ENCODE assay signal across 8 cellular contexts in genomic region chr17:4498461-4499397, GRCh38. TPM values are rescaled to one million over a fixed set of nuclear protein-coding genes. Genes with fewer than 3 reads are reported as not detected.
DNase-seq lines count a peak whose midpoint lies in the region; FAIRE-seq and TF ChIP-seq lines count a peak whose summit lies in the region.

A gene with protein sequence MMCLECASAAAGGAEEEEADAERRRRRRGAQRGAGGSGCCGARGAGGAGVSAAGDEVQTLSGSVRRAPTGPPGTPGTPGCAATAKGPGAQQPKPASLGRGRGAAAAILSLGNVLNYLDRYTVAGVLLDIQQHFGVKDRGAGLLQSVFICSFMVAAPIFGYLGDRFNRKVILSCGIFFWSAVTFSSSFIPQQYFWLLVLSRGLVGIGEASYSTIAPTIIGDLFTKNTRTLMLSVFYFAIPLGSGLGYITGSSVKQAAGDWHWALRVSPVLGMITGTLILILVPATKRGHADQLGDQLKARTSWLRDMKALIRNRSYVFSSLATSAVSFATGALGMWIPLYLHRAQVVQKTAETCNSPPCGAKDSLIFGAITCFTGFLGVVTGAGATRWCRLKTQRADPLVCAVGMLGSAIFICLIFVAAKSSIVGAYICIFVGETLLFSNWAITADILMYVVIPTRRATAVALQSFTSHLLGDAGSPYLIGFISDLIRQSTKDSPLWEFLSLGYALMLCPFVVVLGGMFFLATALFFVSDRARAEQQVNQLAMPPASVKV (plus strand): TSS chr17:4498881. CDS start chr17:4499048, 167 bp downstream.

- H3K27me3 Mint-ChIP-seq in CD8-positive, alpha-beta memory T cell: peaks cover 9% of the 10 kb centered on the region in 2 donors

- 1% methylated on average over 70 to 85 of the region's 117 CpGs for WGBS in mesodermal cell (ENCODE audit: insufficient coverage in 2 of 2), 2 experiments

- H3K9me1 ChIP-seq in endothelial cell of umbilical vein (replicated peaks; ENCODE audit: control insufficient read depth, extremely low read depth, insufficient read depth, low read length): no peaks in the 10 kb centered on the region

- in situ Hi-C loops in HAP-1 (cut with MboI; ENCODE audit: low sequenced_read_pairs): no loop called here

- POLR2A ChIA-PET in CD8-positive, alpha-beta memory T cell (lab: Charles Lee): interaction anchor here (0.6 to 2.4 kb wide), 4 partner anchors 11 to 66 kb away, joined by 4 to 11 read pairs (median 7); no protein-coding TSS in a partner anchor
- POLR2A ChIA-PET in endothelial cell of umbilical vein (lab: Charles Lee): interaction anchor here (0.6 to 2.4 kb wide), 2 partner anchors 40 to 426 kb away, joined by 3 to 8 read pairs; no protein-coding TSS in a partner anchor

- CTCF ChIA-PET in CD8-positive, alpha-beta memory T cell (lab: Charles Lee): interaction anchor here (0.5 to 2.9 kb wide), 7 partner anchors 9 to 88 kb away, joined by 3 to 11 read pairs (median 4); no protein-coding TSS in a partner anchor
- CTCF ChIA-PET in endothelial cell of umbilical vein (lab: Charles Lee): interaction anchor here (0.8 to 3.9 kb wide), 10 partner anchors 8 to 126 kb away, joined by 3 to 31 read pairs (median 4); no protein-coding TSS in a partner anchor

- peak; percentile 52 for TF ChIP-seq POLR2A in endothelial cell of umbilical vein (IDR thresholded peaks at IDR 0.05; ENCODE audit: low read depth, low read length)

- H3K4me3 ChIP-seq in CD8-positive, alpha-beta memory T cell (ENCODE audit: low read length): peak within 1 kb of the TSS; percentile 47
- no peak within 1 kb of the TSS for H3K4me3 ChIP-seq in HAP-1
- H3K4me3 ChIP-seq in endothelial cell of umbilical vein (replicated peaks in 1 of 3; ENCODE audit: insufficient read depth in 1 of 3, low read depth in 1 of 3, low read length in 3 of 3): peak within 1 kb of the TSS; percentile 19 to 84 (median 50)
- peak within 1 kb of the TSS; percentile 35 for H3K4me3 ChIP-seq in mesodermal cell (ENCODE audit: extremely low read depth, insufficient read depth, low read length, poor library complexity, severe bottlenecking)

- peak within 1 kb of the TSS in 3 of 8 donors; percentile 42 to 69 (median 61) for H3K27ac Mint-ChIP-seq in CD8-positive, alpha-beta memory T cell

- H3K27me3 ChIP-seq in CD8-positive, alpha-beta memory T cell (ENCODE audit: insufficient read depth, low read length, poor library complexity, severe bottlenecking): peaks cover 17% of the 10 kb centered on the region
- peaks cover 36% of the 10 kb centered on the region for H3K27me3 ChIP-seq in HAP-1 (ENCODE audit: low read depth)
- H3K27me3 ChIP-seq in endothelial cell of umbilical vein (ENCODE audit: control insufficient read depth in 2 of 2, insufficient read depth in 2 of 2, low read length in 2 of 2): no peaks in the 10 kb centered on the region

- H3K4me3 Mint-ChIP-seq in CD8-positive, alpha-beta memory T cell: peak within 1 kb of the TSS; percentile 75 to 89 (median 84)

- peak; percentile 39 to 74 (median 64) for DNase-seq in CD8-positive, alpha-beta memory T cell
- peak; percentile 45 to 67 for DNase-seq in HAP-1 (ENCODE audit: low spot score in 2 of 2)
- peak; percentile 12 for DNase-seq in NCI-H345 treated with DMSO at 0.1 percent for 48 hours (lab: John Stamatoyannopoulos, UW; ENCODE audit: unreplicated experiment)
- peak; percentile 47 for DNase-seq in activated T-cell treated with anti-CD3 and anti-CD28 coated beads for 1 hour (ENCODE audit: low read depth)
- DNase-seq in endothelial cell of umbilical vein (ENCODE audit: low read depth, low spot score): peak; percentile 64
- DNase-seq in stimulated activated CD8-positive, alpha-beta memory T cell treated with anti-CD3 and anti-CD28 coated beads, Interleukin-12 subunit alpha, Interleukin-12 subunit beta, amount 100 ng/mL, for 4 hours (ENCODE audit: low read depth): peak; percentile 51
- DNase-seq in NCI-H1048 (lab: John Stamatoyannopoulos, UW): no peak

- peaks cover 12 to 36% (median 23%) of the 10 kb centered on the region in 3 donors for H3K4me1 Mint-ChIP-seq in CD8-positive, alpha-beta memory T cell

- H4K20me1 ChIP-seq in endothelial cell of umbilical vein (replicated peaks; ENCODE audit: control insufficient read depth, extremely low read depth, insufficient read depth, low read length): no peaks in the 10 kb centered on the region

- H3K4me1 ChIP-seq in CD8-positive, alpha-beta memory T cell (ENCODE audit: insufficient read depth, low read length): peaks cover 21% of the 10 kb centered on the region
- H3K4me1 ChIP-seq in HAP-1 (no peaks in the 10 kb centered on the region), endothelial cell of umbilical vein (ENCODE audit: control insufficient read depth, extremely low read depth, insufficient read depth, low read length) (peaks cover 22% of the 10 kb centered on the region), mesodermal cell (ENCODE audit: control insufficient read depth, insufficient read depth, low read length, poor library complexity, severe bottlenecking) (peaks cover 26% of the 10 kb centered on the region)

- dilution Hi-C loops in endothelial cell of umbilical vein (cut with MboI; ENCODE audit: extremely low pct_ligation_motif_present, low sequenced_read_pairs): no loop called here

- intact Hi-C loops in endothelial cell of umbilical vein (cut with micrococcal nuclease): loop anchor here (2.0 kb wide), 1 partner anchor 70 kb away; no protein-coding TSS in a partner anchor

- H3K9me3 Mint-ChIP-seq in CD8-positive, alpha-beta memory T cell: no peaks in the 10 kb centered on the region

- BruUV-seq in endothelial cell of umbilical vein (replicated peaks; lab: Mats Ljungman, UMichigan): no TSS peak

- H3K79me2 ChIP-seq in endothelial cell of umbilical vein (ENCODE audit: control insufficient read depth, insufficient read depth, low read length): no peaks in the 10 kb centered on the region

- peak within 1 kb of the TSS; percentile 49 for H3K4me2 ChIP-seq in endothelial cell of umbilical vein (ENCODE audit: insufficient read depth, low read length)

- peak within 1 kb of the TSS; percentile 35 for H3K9ac ChIP-seq in endothelial cell of umbilical vein (replicated peaks; ENCODE audit: extremely low read depth, insufficient read depth, low read length)

- H3K36me3 Mint-ChIP-seq in CD8-positive, alpha-beta memory T cell: no peaks in the 10 kb centered on the region

- no peak within 1 kb of the TSS for H3K27ac ChIP-seq in CD8-positive, alpha-beta memory T cell (ENCODE audit: low read depth, low read length)
- H3K27ac ChIP-seq in endothelial cell of umbilical vein (ENCODE audit: insufficient read depth, low read depth, low read length) (peak within 1 kb of the TSS; percentile 12), mesodermal cell (ENCODE audit: low read depth, low read length, severe bottlenecking) (no peak within 1 kb of the TSS)

- FAIRE-seq in endothelial cell of umbilical vein (lab: Jason Lieb, UNC): peak; percentile 48

- peak within 1 kb of the TSS; percentile 33 for H2AFZ ChIP-seq in endothelial cell of umbilical vein (ENCODE audit: low read depth, low read length)

- H3K9me3 ChIP-seq in CD8-positive, alpha-beta memory T cell (ENCODE audit: low read length): no peaks in the 10 kb centered on the region
- no peaks in the 10 kb centered on the region for H3K9me3 ChIP-seq in HAP-1
- H3K9me3 ChIP-seq in endothelial cell of umbilical vein (replicated peaks; ENCODE audit: control insufficient read depth, insufficient read depth, low read length): no peaks in the 10 kb centered on the region
- no peaks in the 10 kb centered on the region for H3K9me3 ChIP-seq in mesodermal cell (ENCODE audit: control insufficient read depth, low read length)

- H3K36me3 ChIP-seq in CD8-positive, alpha-beta memory T cell (ENCODE audit: insufficient read depth, low read length): no peaks in the 10 kb centered on the region
- H3K36me3 ChIP-seq in HAP-1 (replicated peaks) (no peaks in the 10 kb centered on the region), endothelial cell of umbilical vein (ENCODE audit: control insufficient read depth in 2 of 2, extremely low read depth in 1 of 2, insufficient read depth in 2 of 2, low read length in 2 of 2) (peaks cover 0 to 4% of the 10 kb centered on the region in 2 experiments), mesodermal cell (ENCODE audit: control insufficient read depth, insufficient read depth, low read length) (no peaks in the 10 kb centered on the region)

- TF ChIP-seq CTCF in endothelial cell of umbilical vein (IDR thresholded peaks at IDR 0.05; ENCODE audit: extremely low read depth in 1 of 2, insufficient read depth in 1 of 2, low read depth in 1 of 2, low read length in 2 of 2): no peak

TF ChIP-seq in endothelial cell of umbilical vein, 7 proteins besides CTCF, POLR2A, EP300 and RAD21:
- TF ChIP-seq JUN (IDR thresholded peaks at IDR 0.05; ENCODE audit: borderline replicate concordance, insufficient read depth, insufficient read length, low read depth) (no peak), POLR2AphosphoS5 (IDR thresholded peaks at IDR 0.05; ENCODE audit: insufficient read depth, low read depth, low read length) (peak; percentile 19)

RNA-seq across cellular contexts. Expression of the gene that starts here (rescaled TPM):
- under 1 TPM; 0.49 to 0.50 TPM for total RNA-seq in CD8-positive, alpha-beta memory T cell
- 0.10 TPM for polyA plus RNA-seq in CD8-positive, alpha-beta memory T cell
- total RNA-seq in endothelial cell of umbilical vein: 56.6 and 77.3 TPM in 2 replicates
- polyA plus RNA-seq in endothelial cell of umbilical vein: 70.2 and 77.3 TPM in 2 replicates
- 47.5 and 59.9 TPM in 2 replicates for polyA plus RNA-seq in endothelial cell of umbilical vein (2011; cell fraction: cytosol; rRNA removed)
- polyA plus RNA-seq in endothelial cell of umbilical vein (2011; cell fraction: nucleus; rRNA removed): 70.4 and 94.6 TPM in 2 replicates
- 16.2 and 28.4 TPM in 2 replicates for polyA plus RNA-seq in endothelial cell of umbilical vein (2012)
- 46.1 and 59.7 TPM in 2 replicates for polyA minus RNA-seq in endothelial cell of umbilical vein
- polyA minus RNA-seq in endothelial cell of umbilical vein (2011; cell fraction: cytosol; rRNA and poly(A)+ RNA removed): not detected
- 21.3 and 41.6 TPM in 2 replicates for polyA minus RNA-seq in endothelial cell of umbilical vein (2011; cell fraction: nucleus; rRNA and poly(A)+ RNA removed)
- 8.1 TPM for polyA plus RNA-seq in mesodermal cell (2013, experiment 1 of 2)
- polyA plus RNA-seq in mesodermal cell (2013, experiment 2 of 2): 5.1 TPM

Comparison
In these comparisons a context has a peak if more than half of its experiments do, and no peak if none do; other contexts are left out.
1. RNA of the gene that starts here (total RNA-seq): 56.6 to 77.3 TPM in endothelial cell of umbilical vein; 0.49 to 0.50 TPM in CD8-positive, alpha-beta memory T cell; every median in the first group is over 10 times any median in the second.
2. RNA of the gene that starts here (polyA plus RNA-seq): 16.2 to 94.6 TPM in endothelial cell of umbilical vein; 0.10 TPM in CD8-positive, alpha-beta memory T cell (single experiment); every median in the first group is over 10 times any median in the second.
3. Peak in DNase-seq and H3K4me3 ChIP-seq in CD8-positive, alpha-beta memory T cell; RNA of the gene not detected or under 1 TPM.